In genomic region chr15:94306700-94307650, GRCh38 we compare ENCODE assay signal across 9 cellular contexts.
DNase-seq lines count a peak whose midpoint lies in the region; ATAC-seq, FAIRE-seq and TF ChIP-seq lines count a peak whose summit lies in the region.
"Had no signal": no experiment of that assay in that cellular context is flagged by ENCODE, and none has a peak within 500 bp of the region (broad histone marks: within the 10 kb centered on the region; RNA-seq: fewer than 3 reads in every experiment).

No MANE protein-coding gene starts in this region.

- no peak overlapping the region for H3K27ac ChIP-seq in smooth muscle cell (ENCODE audit: low read depth)

- H3K36me3 Mint-ChIP-seq in activated naive CD8-positive, alpha-beta T cell treated with anti-CD3 and anti-CD28 coated beads, Interleukin-2, amount 50 U/mL, for 24 hours (ENCODE audit: low read depth) = peaks cover 48% of the 10 kb centered on the region

- H3K4me2 ChIP-seq in smooth muscle cell = no peak overlapping the region

- no peak overlapping the region for H3K9ac ChIP-seq in smooth muscle cell (ENCODE audit: low read depth)

- H4K20me1 ChIP-seq in smooth muscle cell (ENCODE audit: low read depth) = no peaks in the 10 kb centered on the region

- no peaks in the 10 kb centered on the region for H3K9me3 ChIP-seq in smooth muscle cell (replicated peaks; ENCODE audit: low read depth)

- WGBS in smooth muscle cell (ENCODE audit: low lambda C conversion rate) = 83% methylated on average over 13 of the region's 13 CpGs

- H3K4me3 ChIP-seq in smooth muscle cell = no peak overlapping the region

- peak; percentile 87 for ATAC-seq in GM19438 (IDR thresholded peaks at IDR 0.05; ENCODE audit: low read depth, unreplicated experiment)
- peak; percentile 76 for ATAC-seq in HG03457 (IDR thresholded peaks at IDR 0.05; ENCODE audit: unreplicated experiment)
- ATAC-seq in activated naive CD8-positive, alpha-beta T cell treated with anti-CD3 and anti-CD28 coated beads, Interleukin-2, amount 50 U/mL, for 24 hours = peak; percentile 61
- ATAC-seq: HCT116 had no signal

- H3K27me3 Mint-ChIP-seq in activated naive CD8-positive, alpha-beta T cell treated with anti-CD3 and anti-CD28 coated beads, Interleukin-2, amount 50 U/mL, for 24 hours = no peaks in the 10 kb centered on the region

- no peaks in the 10 kb centered on the region for H3K36me3 ChIP-seq in smooth muscle cell (ENCODE audit: low read depth)

- no peak overlapping the region for H2AFZ ChIP-seq in smooth muscle cell (ENCODE audit: low read depth)

- no peaks in the 10 kb centered on the region for H3K4me1 ChIP-seq in smooth muscle cell (ENCODE audit: low read depth)

- H3K4me1 Mint-ChIP-seq in activated naive CD8-positive, alpha-beta T cell treated with anti-CD3 and anti-CD28 coated beads, Interleukin-2, amount 50 U/mL, for 24 hours = peaks cover 55% of the 10 kb centered on the region

- no peaks in the 10 kb centered on the region for H3K27me3 ChIP-seq in smooth muscle cell (ENCODE audit: low read depth)

- TF ChIP-seq POLR2A in H54 (IDR thresholded peaks at IDR 0.05; ENCODE audit: low read depth, low read length) = no peak

- H3K9me3 Mint-ChIP-seq in activated naive CD8-positive, alpha-beta T cell treated with anti-CD3 and anti-CD28 coated beads, Interleukin-2, amount 50 U/mL, for 24 hours = peaks cover 23% of the 10 kb centered on the region

- peak overlapping the region; percentile 21 for H3K4me3 Mint-ChIP-seq in activated naive CD8-positive, alpha-beta T cell treated with anti-CD3 and anti-CD28 coated beads, Interleukin-2, amount 50 U/mL, for 24 hours

- DNase-seq in COLO829 (ENCODE audit: low spot score) (peak; percentile 27), retina (no peak), smooth muscle cell (lab: John Stamatoyannopoulos, UW; ENCODE audit: unreplicated experiment) (no peak), H54 (ENCODE audit: insufficient read length, low spot score) (no peak), putamen (ENCODE audit: low spot score) (no peak)
- DNase-seq in activated naive CD8-positive, alpha-beta T cell treated with anti-CD3 and anti-CD28 coated beads, Interleukin-2, amount 50 U/mL, for 24 hours = no peak

- H3K79me2 ChIP-seq in smooth muscle cell (ENCODE audit: low read depth) = no peaks in the 10 kb centered on the region

- TF ChIP-seq CTCF in smooth muscle cell (IDR thresholded peaks at IDR 0.05; ENCODE audit: borderline replicate concordance, insufficient read depth, poor library complexity, severe bottlenecking) = no peak

- peak overlapping the region; percentile 73 for H3K27ac Mint-ChIP-seq in activated naive CD8-positive, alpha-beta T cell treated with anti-CD3 and anti-CD28 coated beads, Interleukin-2, amount 50 U/mL, for 24 hours

- no peaks in the 10 kb centered on the region for H3F3A ChIP-seq in smooth muscle cell (ENCODE audit: low read depth)

- FAIRE-seq in H54 (lab: Jason Lieb, UNC) = no peak
